10 cellular contexts compared by ENCODE assay signal in the genomic region with DNA sequence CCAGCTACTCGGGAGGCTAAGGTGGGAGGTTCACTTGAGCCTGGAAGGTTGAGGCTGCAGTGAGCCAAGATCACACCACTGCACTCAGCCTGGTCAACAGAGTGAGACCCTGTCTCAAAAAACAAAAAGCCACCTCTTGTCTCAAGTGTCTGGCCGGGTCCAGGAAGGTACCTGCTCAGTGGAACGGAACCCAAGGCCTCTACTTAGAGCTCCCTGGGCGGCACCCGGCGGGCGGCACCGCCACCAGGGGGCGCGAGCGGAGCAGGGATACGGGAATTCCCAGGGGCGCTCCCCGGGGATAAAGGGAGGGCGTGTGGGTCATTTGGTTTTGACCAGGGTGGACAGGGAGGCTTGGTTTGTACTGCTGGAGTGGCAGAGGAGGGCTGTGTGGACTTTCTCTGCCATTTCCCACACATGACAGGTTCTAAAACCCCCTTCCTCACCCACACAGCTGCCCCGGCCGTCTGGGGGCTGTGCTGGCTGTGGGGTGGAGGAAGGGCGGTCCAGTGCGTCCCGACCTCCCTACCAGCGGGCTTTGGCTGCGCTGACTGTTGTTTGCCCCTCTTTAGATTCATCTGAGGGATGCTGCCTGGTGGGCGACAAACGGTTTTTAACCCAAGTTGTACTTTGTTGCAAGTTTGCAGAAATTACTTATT.
DNase-seq lines count a peak whose midpoint lies in the region; ATAC-seq and TF ChIP-seq lines count a peak whose summit lies in the region.
"Had no signal": no experiment of that assay in that cellular context is flagged by ENCODE, and none has a peak within 500 bp of the region (broad histone marks: within the 10 kb centered on the region; RNA-seq: fewer than 3 reads in every experiment).

No MANE protein-coding gene starts in this region.

- no peaks in the 10 kb centered on the region for H3K9me3 ChIP-seq in left ventricle myocardium inferior (replicated peaks)
- peaks cover 0 to 10% (median 0%) of the 10 kb centered on the region in 3 donors for H3K9me3 ChIP-seq in gastroesophageal sphincter

- H3K36me3 ChIP-seq in left ventricle myocardium inferior (peaks cover 5% of the 10 kb centered on the region), gastroesophageal sphincter (peaks cover 0 to 7% of the 10 kb centered on the region in 2 donors)

- TF ChIP-seq EP300 in gastroesophageal sphincter (IDR thresholded peaks at IDR 0.05) = no peak

- H3K4me3 Mint-ChIP-seq in activated T-cell treated with anti-CD3 and anti-CD28 coated beads, Interleukin-2, amount 50 U/mL, for 4 hours = no peak overlapping the region
- H3K4me3 Mint-ChIP-seq: central memory CD8-positive, alpha-beta T cell; stimulated activated naive CD8-positive, alpha-beta T cell treated with anti-CD3 and anti-CD28 coated beads, Interleukin-15, Interleukin-2, amounts not matched to agents 100 ng/mL and 50 ng/mL, for 24 hours had no signal

- peaks cover 6% of the 10 kb centered on the region for H3K4me1 ChIP-seq in left ventricle myocardium inferior
- peaks cover 0 to 8% (median 0%) of the 10 kb centered on the region in 3 donors for H3K4me1 ChIP-seq in gastroesophageal sphincter

- H3K36me3 Mint-ChIP-seq in activated T-cell treated with anti-CD3 and anti-CD28 coated beads, Interleukin-2, amount 50 U/mL, for 4 hours (ENCODE audit: insufficient read depth) = no peaks in the 10 kb centered on the region

- 24 to 60% methylated on average over 2 to 11 of the region's 24 CpGs for WGBS in gastroesophageal sphincter (ENCODE audit: low coverage in 1 of 2), 2 donors

- H3K4me1 Mint-ChIP-seq in activated T-cell treated with anti-CD3 and anti-CD28 coated beads, Interleukin-2, amount 50 U/mL, for 4 hours (ENCODE audit: low read depth) = peaks cover 14% of the 10 kb centered on the region

- ATAC-seq in GM18505 (IDR thresholded peaks at IDR 0.05; ENCODE audit: unreplicated experiment) (peak; percentile 56), gastroesophageal sphincter (no peak)
- peak in 1 of 2 donors; percentile 66 for ATAC-seq in activated T-cell treated with anti-CD3 and anti-CD28 coated beads, Interleukin-2, amount 50 U/mL, for 4 hours

- TF ChIP-seq CTCF in left ventricle myocardium inferior (IDR thresholded peaks at IDR 0.05; ENCODE audit: borderline replicate concordance) (peak; percentile 70), gastroesophageal sphincter (IDR thresholded peaks at IDR 0.05) (peak in 2 of 4 experiments; percentile 43 to 73)

- H3K4me3 ChIP-seq in left ventricle myocardium inferior = no peak overlapping the region
- H3K4me3 ChIP-seq in gastroesophageal sphincter = no peak overlapping the region

- TF ChIP-seq POLR2A in GM18505 (IDR thresholded peaks at IDR 0.05; ENCODE audit: borderline replicate concordance, extremely low read depth, insufficient read depth, insufficient read length) (no peak), gastroesophageal sphincter (IDR thresholded peaks at IDR 0.05) (no peak)

- in situ Hi-C loops in ACHN (cut with HindIII; ENCODE audit: low pct_ligation_motif_present, low pct_unique_long_range_greater_than_20kb, low sequenced_read_pairs) = no loop called here

- peaks cover 19% of the 10 kb centered on the region for H3K27me3 Mint-ChIP-seq in activated T-cell treated with anti-CD3 and anti-CD28 coated beads, Interleukin-2, amount 50 U/mL, for 4 hours (ENCODE audit: low read depth)

- peak; percentile 67 for DNase-seq in ACHN
- DNase-seq in M059J (ENCODE audit: low read depth) = peak; percentile 38
- DNase-seq in activated T-cell treated with anti-CD3 and anti-CD28 coated beads, Interleukin-2, amount 50 U/mL, for 4 hours = peak; percentile 36
- DNase-seq in left ventricle myocardium inferior = no peak
- peak; percentile 66 for DNase-seq in stimulated activated CD4-positive, alpha-beta T cell treated with anti-CD3 and anti-CD28 coated beads, Interleukin-15, amount 100 ng/mL, for 24 hours
- no peak for DNase-seq in cerebellar nuclear complex (lab: John Stamatoyannopoulos, UW)

- peaks cover 24% of the 10 kb centered on the region for H3K27me3 ChIP-seq in left ventricle myocardium inferior (ENCODE audit: low read depth)
- H3K27me3 ChIP-seq in gastroesophageal sphincter = peaks cover 26% of the 10 kb centered on the region

- H3K27ac ChIP-seq in left ventricle myocardium inferior (replicated peaks) = no peak overlapping the region
- H3K27ac ChIP-seq in gastroesophageal sphincter = no peak overlapping the region

- H3K9me3 Mint-ChIP-seq in activated T-cell treated with anti-CD3 and anti-CD28 coated beads, Interleukin-2, amount 50 U/mL, for 4 hours = no peaks in the 10 kb centered on the region
- H3K9me3 Mint-ChIP-seq: central memory CD8-positive, alpha-beta T cell; stimulated activated naive CD8-positive, alpha-beta T cell treated with anti-CD3 and anti-CD28 coated beads, Interleukin-15, Interleukin-2, amounts not matched to agents 100 ng/mL and 50 ng/mL, for 24 hours had no signal

- intact Hi-C loops in left ventricle myocardium inferior (cut with micrococcal nuclease) = no loop called here

Comparison
In these comparisons a context has a peak if more than half of its experiments do, and no peak if none do; other contexts are left out.
1. DNase-seq: peak in ACHN (single experiment), M059J (single experiment), activated T-cell treated with anti-CD3 and anti-CD28 coated beads, Interleukin-2, amount 50 U/mL, for 4 hours (single experiment) and stimulated activated CD4-positive, alpha-beta T cell treated with anti-CD3 and anti-CD28 coated beads, Interleukin-15, amount 100 ng/mL, for 24 hours (single experiment); none in left ventricle myocardium inferior (single experiment) and cerebellar nuclear complex (0 of 2).